8 cellular contexts compared by ENCODE assay signal in the genomic region with DNA sequence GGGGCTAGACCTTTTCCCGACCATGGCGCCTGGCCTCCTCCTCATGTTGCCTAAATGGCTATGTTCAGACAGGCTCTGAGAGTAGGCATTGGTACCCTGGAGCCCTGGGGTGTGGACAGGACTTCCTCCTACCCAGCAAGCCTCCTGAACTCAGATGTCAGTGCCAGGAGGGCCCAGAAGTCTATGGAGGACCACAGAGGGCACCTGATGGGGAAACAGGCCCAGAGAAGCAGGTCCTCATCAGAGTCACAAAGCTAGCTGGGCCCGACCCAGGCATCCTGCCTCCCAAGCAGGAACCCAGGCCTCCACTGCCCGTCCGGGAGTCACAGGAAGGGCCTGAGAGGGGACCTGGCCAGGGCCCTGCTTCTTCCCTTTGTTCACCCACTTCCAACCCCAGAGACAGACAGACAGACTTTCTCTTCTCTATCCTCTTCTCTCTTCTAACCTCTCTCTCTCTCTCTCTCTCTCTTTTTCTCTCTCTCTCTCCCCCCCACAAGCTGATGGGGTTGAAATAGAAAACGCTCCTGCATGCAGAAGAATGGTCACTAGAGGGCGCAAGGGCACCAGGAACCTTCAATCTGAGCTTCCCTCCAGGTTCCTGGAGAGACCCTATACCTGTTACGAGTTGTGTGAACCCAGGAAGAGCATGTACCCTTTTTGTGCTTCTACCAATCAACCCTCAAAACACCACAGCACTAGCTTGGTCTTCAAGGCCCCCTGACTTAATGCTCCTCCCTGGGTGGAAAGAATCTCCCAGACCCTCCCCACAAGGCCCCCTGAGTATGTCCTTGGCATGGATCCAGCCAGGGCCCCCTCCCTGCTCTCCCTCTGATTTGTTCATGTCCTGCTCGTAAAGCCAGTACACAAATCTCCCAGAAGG. TPM values are rescaled to one million over a fixed set of nuclear protein-coding genes. Genes with fewer than 3 reads are reported as not detected.
DNase-seq lines count a peak whose midpoint lies in the region; ATAC-seq, FAIRE-seq and TF ChIP-seq lines count a peak whose summit lies in the region.

No MANE protein-coding gene starts in this region.

- 49 to 54% (median 53%) methylated on average over 9 of the region's 9 CpGs for WGBS in small intestine, 3 donors

- TF ChIP-seq CTCF in GM12875 (IDR thresholded peaks at IDR 0.05; ENCODE audit: borderline replicate concordance, insufficient read depth, low read depth, low read length) (peak; percentile 79), ascending aorta (IDR thresholded peaks at IDR 0.05) (peak; percentile 74 to 91 (median 87))

- H3K9me3 ChIP-seq in ascending aorta (no peaks in the 10 kb centered on the region), small intestine (ENCODE audit: control insufficient read depth, low read depth) (no peaks in the 10 kb centered on the region)

- H3K4me1 ChIP-seq in ascending aorta = peaks cover 13 to 17% of the 10 kb centered on the region in 2 donors
- peaks cover 5 to 11% of the 10 kb centered on the region in 2 donors for H3K4me1 ChIP-seq in small intestine (ENCODE audit: control insufficient read depth in 2 of 2, insufficient read depth in 1 of 2, low read depth in 1 of 2, low read length in 1 of 2)

- no peak overlapping the region for H3K4me3 ChIP-seq in GM12875 (ENCODE audit: low read depth, low read length)
- H3K4me3 ChIP-seq in ascending aorta = no peak overlapping the region
- no peak overlapping the region for H3K4me3 ChIP-seq in small intestine (ENCODE audit: low read depth in 1 of 2, low read length in 2 of 2)

- no peak overlapping the region for H3K27ac ChIP-seq in ascending aorta
- H3K27ac ChIP-seq in small intestine (ENCODE audit: low read depth in 1 of 2, low read length in 1 of 2) = no peak overlapping the region

- H3K36me3 ChIP-seq in ascending aorta = no peaks in the 10 kb centered on the region
- H3K36me3 ChIP-seq in small intestine (ENCODE audit: control insufficient read depth in 2 of 2, insufficient read depth in 2 of 2, low read length in 2 of 2) = no peaks in the 10 kb centered on the region

- no peak for FAIRE-seq in small intestine (lab: Jason Lieb, UNC)

- intact Hi-C loops in ascending aorta (cut with DNase I) = loop anchor here (2.0 to 10.0 kb wide), 5 partner anchors 52 to 650 kb away; a partner anchor contains a TSS

- ATAC-seq in HG02981 (IDR thresholded peaks at IDR 0.05; ENCODE audit: unreplicated experiment) (no peak), HG03159 (IDR thresholded peaks at IDR 0.05; ENCODE audit: unreplicated experiment) (no peak)

- H3K27me3 ChIP-seq in ascending aorta (no peaks in the 10 kb centered on the region), small intestine (ENCODE audit: control insufficient read depth in 2 of 2, insufficient read depth in 2 of 2, low read length in 2 of 2) (no peaks in the 10 kb centered on the region)

- DNase-seq in NCI-H2029 treated with DMSO at 0.1 percent for 48 hours (lab: John Stamatoyannopoulos, UW) (peak; percentile 90), T1000 (lab: John Stamatoyannopoulos, UW) (peak; percentile 70), ascending aorta (ENCODE audit: low spot score in 2 of 2) (peak in 1 of 2 donors; percentile 82), hippocampal formation (lab: John Stamatoyannopoulos, UW) (peak; percentile 54 to 78), small intestine (peak; percentile 78)

RNA-seq across cellular contexts. Expression of a gene that starts 27.1 kb away (rescaled TPM):
- total RNA-seq in ascending aorta = 238 TPM
- 10 to 100 TPM; 42.2 to 58.4 (median 48.0) TPM for polyA plus RNA-seq in small intestine

RNA-seq across cellular contexts. Expression of a gene that starts 50.9 kb away (rescaled TPM):
- total RNA-seq in ascending aorta = 403 TPM
- polyA plus RNA-seq in small intestine = 10 to 100 TPM in 1 of 3 donors, 1 to 10 TPM in 2; 1.8 to 31.6 (median 8.1) TPM
